Comparison of ENCODE assay signal across 24 cellular contexts in genomic region chr2:74168739-74169138, GRCh38. TPM values are rescaled to one million over a fixed set of nuclear protein-coding genes. Genes with fewer than 3 reads are reported as not detected.
DNase-seq lines count a peak whose midpoint lies in the region; ATAC-seq and TF ChIP-seq lines count a peak whose summit lies in the region.
"Had no signal": no experiment of that assay in that cellular context is flagged by ENCODE, and none has a peak within 500 bp of the region (broad histone marks: within the 10 kb centered on the region; RNA-seq: fewer than 3 reads in every experiment).

No MANE protein-coding gene starts in this region.

- intact Hi-C loops in activated CD4-positive, alpha-beta memory T cell treated with anti-CD3 and anti-CD28 coated beads for 36 hours (cut with micrococcal nuclease) = loop anchor here (5.0 kb wide), 1 partner anchor 39 kb away; no protein-coding TSS in a partner anchor
- intact Hi-C loops in testis (cut with DNase I; ENCODE audit: low total_unique reads) = no loop called here

- no peaks in the 10 kb centered on the region for H3K27me3 ChIP-seq in testis
- H3K27me3 ChIP-seq: heart right ventricle, MG63, sigmoid colon had no signal

- H3K9me3 Mint-ChIP-seq in activated T-cell treated with anti-CD3 and anti-CD28 coated beads, Interleukin-2, amount 50 U/mL, for 72 hours = no peaks in the 10 kb centered on the region
- peaks cover 2% of the 10 kb centered on the region for H3K9me3 Mint-ChIP-seq in activated CD4-positive, alpha-beta memory T cell treated with anti-CD3 and anti-CD28 coated beads for 36 hours
- peaks cover 0 to 2% of the 10 kb centered on the region in 2 donors for H3K9me3 Mint-ChIP-seq in stimulated activated naive B cell treated with anti-CD40 and anti-IgM and Interleukin-4, amounts not matched to agents 10 μg/mL and 1 μg/mL and 100 μg/mL, for 72 hours

- WGBS in testis, 2 donors = 63 to 71% methylated on average over 2 of the region's 2 CpGs

- no peaks in the 10 kb centered on the region for H3K27me3 Mint-ChIP-seq in activated T-cell treated with anti-CD3 and anti-CD28 coated beads, Interleukin-2, amount 50 U/mL, for 72 hours (ENCODE audit: low read depth)
- no peaks in the 10 kb centered on the region for H3K27me3 Mint-ChIP-seq in activated CD4-positive, alpha-beta memory T cell treated with anti-CD3 and anti-CD28 coated beads for 36 hours
- H3K27me3 Mint-ChIP-seq in stimulated activated naive B cell treated with anti-CD40 and anti-IgM and Interleukin-4, amounts not matched to agents 10 μg/mL and 1 μg/mL and 100 μg/mL, for 72 hours = no peaks in the 10 kb centered on the region
- H3K27me3 Mint-ChIP-seq: brain, T-cell had no signal

- peaks cover 3% of the 10 kb centered on the region for H3K4me1 ChIP-seq in testis
- H3K4me1 ChIP-seq: parathyroid adenoma had no signal

- no peaks in the 10 kb centered on the region for H3K36me3 ChIP-seq in testis (ENCODE audit: low read depth, missing control alignments)

- H3K4me3 ChIP-seq in testis = no peak overlapping the region
- H3K4me3 ChIP-seq: GM23248, heart right ventricle, MG63, sigmoid colon had no signal

- DNase-seq in activated T-cell treated with anti-CD3 and anti-CD28 coated beads, Interleukin-2, amount 50 U/mL, for 72 hours = no peak
- no peak for DNase-seq in activated T-cell treated with anti-CD3 and anti-CD28 coated beads, Interleukin-2, amount 50 U/mL, for 48 hours
- no peak for DNase-seq in activated CD4-positive, alpha-beta memory T cell treated with anti-CD3 and anti-CD28 coated beads for 36 hours
- DNase-seq in stimulated activated naive B cell treated with anti-CD40 and anti-IgM and Interleukin-4, amounts not matched to agents 10 μg/mL and 1 μg/mL and 100 μg/mL, for 72 hours = no peak
- no peak for DNase-seq in testis
- no peak for DNase-seq in stimulated activated CD4-positive, alpha-beta T cell treated with anti-CD3 and anti-CD28 coated beads, Interleukin-2, amount 100 ng/mL, for 24 hours
- DNase-seq: ACHN; activated CD4-positive, alpha-beta T cell treated with anti-CD3 and anti-CD28 coated beads, Interleukin-2, amount 50 U/mL, for 4 hours; C1 segment of cervical spinal cord; Calu3; foreskin fibroblast; GM23248; heart right ventricle; MG63; NCI-H1436; NK-92 treated with Interleukin-12 subunit alpha and Interleukin-12 subunit beta, amount 100 ng/mL, for 24 hours; sigmoid colon; T-cell had no signal

- H3K36me3 Mint-ChIP-seq in activated T-cell treated with anti-CD3 and anti-CD28 coated beads, Interleukin-2, amount 50 U/mL, for 72 hours (ENCODE audit: insufficient read depth in 2 of 2) = peaks cover 20 to 46% of the 10 kb centered on the region in 2 donors
- H3K36me3 Mint-ChIP-seq in activated CD4-positive, alpha-beta memory T cell treated with anti-CD3 and anti-CD28 coated beads for 36 hours = peaks cover 48% of the 10 kb centered on the region
- peaks cover 30 to 56% of the 10 kb centered on the region in 2 donors for H3K36me3 Mint-ChIP-seq in stimulated activated naive B cell treated with anti-CD40 and anti-IgM and Interleukin-4, amounts not matched to agents 10 μg/mL and 1 μg/mL and 100 μg/mL, for 72 hours

- TF ChIP-seq POLR2A in testis (IDR thresholded peaks at IDR 0.05) = no peak

- no peaks in the 10 kb centered on the region for H3K9me3 ChIP-seq in testis
- H3K9me3 ChIP-seq: sigmoid colon had no signal

- peak overlapping the region; percentile 97 for H3K27ac Mint-ChIP-seq in activated T-cell treated with anti-CD3 and anti-CD28 coated beads, Interleukin-2, amount 50 U/mL, for 72 hours
- H3K27ac Mint-ChIP-seq in activated CD4-positive, alpha-beta memory T cell treated with anti-CD3 and anti-CD28 coated beads for 36 hours = peak overlapping the region; percentile 74
- peak overlapping the region; percentile 86 for H3K27ac Mint-ChIP-seq in stimulated activated naive B cell treated with anti-CD40 and anti-IgM and Interleukin-4, amounts not matched to agents 10 μg/mL and 1 μg/mL and 100 μg/mL, for 72 hours
- H3K27ac Mint-ChIP-seq: nephron, T-cell had no signal

- POLR2A ChIA-PET in activated CD4-positive, alpha-beta memory T cell treated with anti-CD3 and anti-CD28 coated beads for 36 hours (lab: Charles Lee) = interaction anchor here (0.8 to 2.0 kb wide), 3 partner anchors 10 to 37 kb away, joined by 3 to 10 read pairs (median 5); partner anchors contain the start of gene MOB1A

- H3K4me1 Mint-ChIP-seq in activated T-cell treated with anti-CD3 and anti-CD28 coated beads, Interleukin-2, amount 50 U/mL, for 72 hours (ENCODE audit: low read depth) = peaks cover 42% of the 10 kb centered on the region
- H3K4me1 Mint-ChIP-seq in activated CD4-positive, alpha-beta memory T cell treated with anti-CD3 and anti-CD28 coated beads for 36 hours (ENCODE audit: low read depth) = peaks cover 35% of the 10 kb centered on the region
- peaks cover 22 to 40% of the 10 kb centered on the region in 2 donors for H3K4me1 Mint-ChIP-seq in stimulated activated naive B cell treated with anti-CD40 and anti-IgM and Interleukin-4, amounts not matched to agents 10 μg/mL and 1 μg/mL and 100 μg/mL, for 72 hours
- H3K4me1 Mint-ChIP-seq: nephron had no signal

- no peak for TF ChIP-seq CTCF in testis (IDR thresholded peaks at IDR 0.05)

- peak overlapping the region in 1 of 2 donors; percentile 79 for H3K4me3 Mint-ChIP-seq in activated T-cell treated with anti-CD3 and anti-CD28 coated beads, Interleukin-2, amount 50 U/mL, for 72 hours
- H3K4me3 Mint-ChIP-seq in activated CD4-positive, alpha-beta memory T cell treated with anti-CD3 and anti-CD28 coated beads for 36 hours = no peak overlapping the region
- peak overlapping the region; percentile 14 to 51 for H3K4me3 Mint-ChIP-seq in stimulated activated naive B cell treated with anti-CD40 and anti-IgM and Interleukin-4, amounts not matched to agents 10 μg/mL and 1 μg/mL and 100 μg/mL, for 72 hours
- H3K4me3 Mint-ChIP-seq: brain, nephron had no signal

- CTCF ChIA-PET in activated CD4-positive, alpha-beta memory T cell treated with anti-CD3 and anti-CD28 coated beads for 36 hours (lab: Charles Lee) = interaction anchor here (0.8 to 1.9 kb wide), 4 partner anchors 10 to 31 kb away, joined by 3 to 11 read pairs (median 4); partner anchors contain the start of gene MOB1A

- ATAC-seq in activated T-cell treated with anti-CD3 and anti-CD28 coated beads, Interleukin-2, amount 50 U/mL, for 72 hours (replicated peaks in 1 of 2) = peak; percentile 65 to 79
- ATAC-seq in GM21529 (IDR thresholded peaks at IDR 0.05; ENCODE audit: unreplicated experiment) (peak; percentile 42), HG02840 (IDR thresholded peaks at IDR 0.05; ENCODE audit: low FRiP score, unreplicated experiment) (no peak)
- ATAC-seq in stimulated activated naive B cell treated with anti-CD40 and anti-IgM and Interleukin-4, amounts not matched to agents 10 μg/mL and 1 μg/mL and 100 μg/mL, for 72 hours (replicated peaks) = peak; percentile 96 to 98
- ATAC-seq: heart right ventricle, Panc1, T-cell had no signal

- H3K27ac ChIP-seq in testis = no peak overlapping the region
- H3K27ac ChIP-seq: GM23248, heart right ventricle, parathyroid adenoma, sigmoid colon had no signal

RNA-seq across cellular contexts. Expression of gene MOB1A, which starts 9.9 kb away (rescaled TPM):
- total RNA-seq in activated T-cell treated with anti-CD3 and anti-CD28 coated beads, Interleukin-2, amount 50 U/mL, for 72 hours = 100 to 1,000 TPM; 121 to 135 TPM
- total RNA-seq in activated CD4-positive, alpha-beta memory T cell treated with anti-CD3 and anti-CD28 coated beads for 36 hours = 100 to 1,000 TPM; 159 to 170 TPM
- 10 to 100 TPM; 66.0 to 66.4 TPM for total RNA-seq in testis
- 73.9 TPM for polyA plus RNA-seq in testis (ENCODE audit: insufficient read depth, low read depth, low replicate concordance)

RNA-seq across cellular contexts. Expression of gene BOLA3, which starts 21.0 kb away (rescaled TPM):
- total RNA-seq in activated T-cell treated with anti-CD3 and anti-CD28 coated beads, Interleukin-2, amount 50 U/mL, for 72 hours = 10 to 100 TPM; 41.1 to 42.5 TPM
- total RNA-seq in activated CD4-positive, alpha-beta memory T cell treated with anti-CD3 and anti-CD28 coated beads for 36 hours = 10 to 100 TPM; 97.2 to 99.8 TPM
- total RNA-seq in testis = 10 to 100 TPM; 40.2 to 56.2 TPM
- polyA plus RNA-seq in testis (ENCODE audit: insufficient read depth, low read depth, low replicate concordance) = 41.9 TPM

RNA-seq across cellular contexts. Expression of gene MTHFD2, which starts 29.7 kb away (rescaled TPM):
- total RNA-seq in activated T-cell treated with anti-CD3 and anti-CD28 coated beads, Interleukin-2, amount 50 U/mL, for 72 hours = 100 to 1,000 TPM; 518 to 624 TPM
- 100 to 1,000 TPM; 518 to 525 TPM for total RNA-seq in activated CD4-positive, alpha-beta memory T cell treated with anti-CD3 and anti-CD28 coated beads for 36 hours
- 10 to 100 TPM; 19.0 to 23.2 TPM for total RNA-seq in testis
- 39.3 TPM for polyA plus RNA-seq in testis (ENCODE audit: insufficient read depth, low read depth, low replicate concordance)

Comparison
In these comparisons a context has a peak if more than half of its experiments do, and no peak if none do; other contexts are left out.
1. RNA of gene MTHFD2, which starts 29.7 kb away (total RNA-seq): 518 to 624 TPM in activated T-cell treated with anti-CD3 and anti-CD28 coated beads, Interleukin-2, amount 50 U/mL, for 72 hours and 518 to 525 TPM in activated CD4-positive, alpha-beta memory T cell treated with anti-CD3 and anti-CD28 coated beads for 36 hours; 19.0 to 23.2 TPM in testis; every median in the first group is over 10 times any median in the second.
2. Peak in every context shown above with its lines, with median percentiles within 50 percentile points of each other: H3K27ac Mint-ChIP-seq.